1 cellular context compared by ENCODE assay signal in genomic region chr17:43125133-43125966, GRCh38.
TF ChIP-seq lines count a peak whose summit lies in the region.

BRCA1 (minus strand) TSS chr17:43125364; CDS start chr17:43124096, 1,268 bp downstream.

TF ChIP-seq in H1, 55 proteins besides CTCF, POLR2A, EP300 and RAD21 (continued from another document):
- TF ChIP-seq CHD1 (IDR thresholded peaks at IDR 0.05; ENCODE audit: low read depth, low read length) (no peak), SAP30 (IDR thresholded peaks at IDR 0.05; ENCODE audit: insufficient read depth, insufficient replicate concordance, low read length) (peak; percentile 91), TAF1 (IDR thresholded peaks at IDR 0.05; ENCODE audit: low read depth, low read length) (peak; percentile 84; the same call in 1 of the 2 replicates), MAFK (IDR thresholded peaks at IDR 0.05; ENCODE audit: low read depth, low read length) (no peak), TBP (IDR thresholded peaks at IDR 0.05; ENCODE audit: low read depth, low read length) (peak; percentile 93), SP1 (IDR thresholded peaks at IDR 0.05; ENCODE audit: low read depth, low read length) (peak; percentile 86; the same call in 1 of the 2 replicates), ATF2 (IDR thresholded peaks at IDR 0.05; ENCODE audit: low read length) (no peak; the same call in 1 of the 2 replicates), EZH2 (IDR thresholded peaks at IDR 0.05; ENCODE audit: low read depth, low read length, severe bottlenecking) (no peak), BCL11A (IDR thresholded peaks at IDR 0.05; ENCODE audit: low read depth in 2 of 2, low read length in 2 of 2) (no peak), CHD7 (IDR thresholded peaks at IDR 0.05; ENCODE audit: insufficient replicate concordance, low read length) (no peak), RFX5 (IDR thresholded peaks at IDR 0.05; ENCODE audit: borderline replicate concordance, low read depth, low read length) (no peak), BACH1 (IDR thresholded peaks at IDR 0.05; ENCODE audit: low read length) (no peak), CREB1 (IDR thresholded peaks at IDR 0.05) (peak; percentile 96), SRF (IDR thresholded peaks at IDR 0.05; ENCODE audit: low read depth, low read length) (peak; percentile 53; the same call in 1 of the 2 replicates), CTBP2 (IDR thresholded peaks at IDR 0.05; ENCODE audit: borderline replicate concordance, insufficient read depth, insufficient read length, low read length) (no peak), CHD2 (IDR thresholded peaks at IDR 0.05; ENCODE audit: low read length) (no peak), NRF1 (IDR thresholded peaks at IDR 0.05; ENCODE audit: low read depth, low read length) (peak; percentile 53), CEBPB (IDR thresholded peaks at IDR 0.05; ENCODE audit: low read depth, low read length) (peak; percentile 98), POLR2AphosphoS5 (IDR thresholded peaks at IDR 0.05; ENCODE audit: low read depth, low read length) (peak; percentile 80), SIRT6 (IDR thresholded peaks at IDR 0.05; ENCODE audit: low read length) (no peak), E2F6 (IDR thresholded peaks at IDR 0.05) (peak; percentile 95), TCF12 (IDR thresholded peaks at IDR 0.05; ENCODE audit: low read depth, low read length) (no peak), POU5F1 (IDR thresholded peaks at IDR 0.05; ENCODE audit: low read depth, low read length) (no peak), ASH2L (IDR thresholded peaks at IDR 0.05; ENCODE audit: low read length) (peak; percentile 24), JUND (IDR thresholded peaks at IDR 0.05; ENCODE audit: low read length) (peak; percentile 63; the same call in 1 of the 2 replicates), ATF3 (IDR thresholded peaks at IDR 0.05; ENCODE audit: insufficient read depth, low read depth, low read length) (peak; percentile 73; the same call in 1 of the 2 replicates), BRCA1 (IDR thresholded peaks at IDR 0.05; ENCODE audit: low read depth, low read length) (no peak), KDM1A (IDR thresholded peaks at IDR 0.05; ENCODE audit: borderline replicate concordance, low read length) (no peak), KDM4A (IDR thresholded peaks at IDR 0.05; ENCODE audit: low read depth, low read length, severe bottlenecking) (peak; percentile 63), RXRA (IDR thresholded peaks at IDR 0.05; ENCODE audit: insufficient read depth, low read depth, low read length) (no peak), GABPA (IDR thresholded peaks at IDR 0.05; ENCODE audit: borderline replicate concordance, insufficient read depth, low read length) (no peak), SP4 (IDR thresholded peaks at IDR 0.05; ENCODE audit: low read length) (no peak), USF2 (IDR thresholded peaks at IDR 0.05; ENCODE audit: low read length) (no peak), KDM5A (IDR thresholded peaks at IDR 0.05; ENCODE audit: low read length) (peak; percentile 84), MAX (IDR thresholded peaks at IDR 0.05) (no peak), SP2 (IDR thresholded peaks at IDR 0.05; ENCODE audit: low read length) (no peak)
